Comparison of ENCODE assay signal across 3 cellular contexts in genomic region chr9:69170231-69170630, GRCh38.
A peak's percentile ranks its signal among the peaks of the same experiment; 100 is the strongest.
TF ChIP-seq lines count a peak whose summit lies in the region.

No MANE protein-coding gene starts in this region.

TF ChIP-seq in SK-N-SH treated with all-trans-retinoic acid at 6 μM for 48 hours, 23 proteins besides CTCF, POLR2A, EP300 and RAD21:
- TF ChIP-seq TSHZ2 (CRISPR knock-in tag; IDR thresholded peaks at IDR 0.05) (0 out of 2 replicates have a peak, but pooled peaks have one; percentile 11), TCF4 (CRISPR knock-in tag; IDR thresholded peaks at IDR 0.05; ENCODE audit: borderline replicate concordance) (0 out of 2 replicates have a peak, but pooled peaks have one; percentile 40), SNAI2 (CRISPR knock-in tag; IDR thresholded peaks at IDR 0.05) (peak; percentile 62; the same call in 1 of the 2 replicates), TOX (CRISPR knock-in tag; IDR thresholded peaks at IDR 0.05; ENCODE audit: borderline replicate concordance) (no peak), ISL1 (CRISPR knock-in tag; IDR thresholded peaks at IDR 0.05) (peak; percentile 84)

TF ChIP-seq in SK-N-SH, 30 proteins besides CTCF, POLR2A, EP300 and RAD21:
- TF ChIP-seq SIN3A (IDR thresholded peaks at IDR 0.05; ENCODE audit: borderline replicate concordance, low read depth, low read length) = no peak
- no peak for TF ChIP-seq YY1 (IDR thresholded peaks at IDR 0.05; ENCODE audit: low read depth)
- no peak for TF ChIP-seq NFIC (IDR thresholded peaks at IDR 0.05; ENCODE audit: borderline replicate concordance)
- TF ChIP-seq RFX5 (IDR thresholded peaks at IDR 0.05; ENCODE audit: low read length) = no peak
- TF ChIP-seq FOXJ3 (CRISPR knock-in tag; IDR thresholded peaks at IDR 0.05) = no peak
- TF ChIP-seq TAF1 (IDR thresholded peaks at IDR 0.05; ENCODE audit: borderline replicate concordance, low read depth, low read length) = no peak
- no peak for TF ChIP-seq FOSL2 (IDR thresholded peaks at IDR 0.05; ENCODE audit: borderline replicate concordance, low read depth)
- no peak for TF ChIP-seq ZBTB33 (IDR thresholded peaks at IDR 0.05; ENCODE audit: borderline replicate concordance, low read depth)
- TF ChIP-seq MXI1 (IDR thresholded peaks at IDR 0.05; ENCODE audit: low read depth, low read length) = no peak
TF ChIP-seq in SK-N-SH: peak in this region for 0.

TF ChIP-seq in IMR-90, 13 proteins besides CTCF, POLR2A, EP300 and RAD21:
- TF ChIP-seq CHD1 (IDR thresholded peaks at IDR 0.05; ENCODE audit: low read depth, low read length) (no peak), RFX5 (IDR thresholded peaks at IDR 0.05; ENCODE audit: low read depth, low read length) (no peak), SMC3 (IDR thresholded peaks at IDR 0.05; ENCODE audit: low read depth, low read length) (no peak)
